ENCODE assay signal across 2 cellular contexts in the genomic region with DNA sequence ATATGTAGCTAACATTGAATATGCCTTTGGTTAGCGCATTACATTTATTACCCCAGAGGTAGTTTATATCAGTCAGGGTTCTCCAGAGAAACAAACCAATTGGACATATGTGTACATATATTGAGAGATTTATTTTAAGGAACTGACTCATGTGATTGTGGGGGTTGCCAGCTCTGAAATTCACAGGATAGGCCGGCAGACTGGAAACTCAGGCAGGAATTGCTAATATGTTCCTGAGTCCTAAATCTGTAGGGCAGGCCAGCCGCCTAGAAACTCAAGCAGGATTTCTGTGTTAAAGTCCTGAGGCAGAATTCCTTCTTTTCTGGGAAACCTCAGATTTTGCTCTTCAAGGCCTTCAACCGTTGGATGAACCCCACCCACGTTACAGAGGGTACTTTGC.
TF ChIP-seq lines count a peak whose summit lies in the region.

No MANE protein-coding gene starts in this region.

TF ChIP-seq in SK-N-SH treated with all-trans-retinoic acid at 6 μM for 48 hours, 23 proteins besides CTCF, POLR2A, EP300 and RAD21 (continued from another document):
- TF ChIP-seq, protein P1, sequence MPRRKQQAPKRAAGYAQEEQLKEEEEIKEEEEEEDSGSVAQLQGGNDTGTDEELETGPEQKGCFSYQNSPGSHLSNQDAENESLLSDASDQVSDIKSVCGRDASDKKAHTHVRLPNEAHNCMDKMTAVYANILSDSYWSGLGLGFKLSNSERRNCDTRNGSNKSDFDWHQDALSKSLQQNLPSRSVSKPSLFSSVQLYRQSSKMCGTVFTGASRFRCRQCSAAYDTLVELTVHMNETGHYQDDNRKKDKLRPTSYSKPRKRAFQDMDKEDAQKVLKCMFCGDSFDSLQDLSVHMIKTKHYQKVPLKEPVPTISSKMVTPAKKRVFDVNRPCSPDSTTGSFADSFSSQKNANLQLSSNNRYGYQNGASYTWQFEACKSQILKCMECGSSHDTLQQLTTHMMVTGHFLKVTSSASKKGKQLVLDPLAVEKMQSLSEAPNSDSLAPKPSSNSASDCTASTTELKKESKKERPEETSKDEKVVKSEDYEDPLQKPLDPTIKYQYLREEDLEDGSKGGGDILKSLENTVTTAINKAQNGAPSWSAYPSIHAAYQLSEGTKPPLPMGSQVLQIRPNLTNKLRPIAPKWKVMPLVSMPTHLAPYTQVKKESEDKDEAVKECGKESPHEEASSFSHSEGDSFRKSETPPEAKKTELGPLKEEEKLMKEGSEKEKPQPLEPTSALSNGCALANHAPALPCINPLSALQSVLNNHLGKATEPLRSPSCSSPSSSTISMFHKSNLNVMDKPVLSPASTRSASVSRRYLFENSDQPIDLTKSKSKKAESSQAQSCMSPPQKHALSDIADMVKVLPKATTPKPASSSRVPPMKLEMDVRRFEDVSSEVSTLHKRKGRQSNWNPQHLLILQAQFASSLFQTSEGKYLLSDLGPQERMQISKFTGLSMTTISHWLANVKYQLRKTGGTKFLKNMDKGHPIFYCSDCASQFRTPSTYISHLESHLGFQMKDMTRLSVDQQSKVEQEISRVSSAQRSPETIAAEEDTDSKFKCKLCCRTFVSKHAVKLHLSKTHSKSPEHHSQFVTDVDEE (CRISPR knock-in tag; IDR thresholded peaks at IDR 0.05), result no peak
- TF ChIP-seq ESRRG (CRISPR knock-in tag; IDR thresholded peaks at IDR 0.05) (no peak), TCF4 (CRISPR knock-in tag; IDR thresholded peaks at IDR 0.05; ENCODE audit: borderline replicate concordance) (no peak), CSDC2 (CRISPR knock-in tag; IDR thresholded peaks at IDR 0.05) (no peak), ZC3H10 (CRISPR knock-in tag; IDR thresholded peaks at IDR 0.05) (no peak), ISL1 (CRISPR knock-in tag; IDR thresholded peaks at IDR 0.05) (no peak), BACH2 (CRISPR knock-in tag; IDR thresholded peaks at IDR 0.05; ENCODE audit: borderline replicate concordance) (no peak), GLIS3 (CRISPR knock-in tag; IDR thresholded peaks at IDR 0.05) (no peak), PPARA (CRISPR knock-in tag; IDR thresholded peaks at IDR 0.05; ENCODE audit: borderline replicate concordance) (no peak), OSR1 (CRISPR knock-in tag; IDR thresholded peaks at IDR 0.05) (no peak), SNAI2 (CRISPR knock-in tag; IDR thresholded peaks at IDR 0.05) (no peak), ARNTL (CRISPR knock-in tag; IDR thresholded peaks at IDR 0.05; ENCODE audit: borderline replicate concordance, low read depth) (no peak)
TF ChIP-seq in SK-N-SH treated with all-trans-retinoic acid at 6 μM for 48 hours: peak in this region for 0.

TF ChIP-seq in SK-N-SH, 30 proteins besides CTCF, POLR2A, EP300 and RAD21:
- TF ChIP-seq EZH2phosphoT487 (IDR thresholded peaks at IDR 0.05; ENCODE audit: borderline replicate concordance, low read depth) (no peak), CHD2 (IDR thresholded peaks at IDR 0.05; ENCODE audit: low read length, partially characterized antibody) (no peak), ELF1 (IDR thresholded peaks at IDR 0.05) (no peak), SMC3 (IDR thresholded peaks at IDR 0.05; ENCODE audit: low read depth, low read length) (no peak), FOXM1 (IDR thresholded peaks at IDR 0.05; ENCODE audit: low read depth) (no peak), RFX5 (IDR thresholded peaks at IDR 0.05; ENCODE audit: low read length) (no peak), MEF2A (IDR thresholded peaks at IDR 0.05; ENCODE audit: borderline replicate concordance, low read depth) (no peak), REST (IDR thresholded peaks at IDR 0.05; ENCODE audit: low read depth, low read length) (no peak), RCOR1 (IDR thresholded peaks at IDR 0.05; ENCODE audit: low read length) (no peak), MXI1 (IDR thresholded peaks at IDR 0.05; ENCODE audit: low read depth, low read length) (no peak), FOSL2 (IDR thresholded peaks at IDR 0.05; ENCODE audit: borderline replicate concordance, low read depth) (no peak), USF1 (IDR thresholded peaks at IDR 0.05; ENCODE audit: borderline replicate concordance, low read depth) (no peak)
- TF ChIP-seq, protein P2, sequence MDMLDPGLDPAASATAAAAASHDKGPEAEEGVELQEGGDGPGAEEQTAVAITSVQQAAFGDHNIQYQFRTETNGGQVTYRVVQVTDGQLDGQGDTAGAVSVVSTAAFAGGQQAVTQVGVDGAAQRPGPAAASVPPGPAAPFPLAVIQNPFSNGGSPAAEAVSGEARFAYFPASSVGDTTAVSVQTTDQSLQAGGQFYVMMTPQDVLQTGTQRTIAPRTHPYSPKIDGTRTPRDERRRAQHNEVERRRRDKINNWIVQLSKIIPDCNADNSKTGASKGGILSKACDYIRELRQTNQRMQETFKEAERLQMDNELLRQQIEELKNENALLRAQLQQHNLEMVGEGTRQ (IDR thresholded peaks at IDR 0.05; ENCODE audit: borderline replicate concordance, low read depth, low read length), result no peak
- TF ChIP-seq, protein P3, sequence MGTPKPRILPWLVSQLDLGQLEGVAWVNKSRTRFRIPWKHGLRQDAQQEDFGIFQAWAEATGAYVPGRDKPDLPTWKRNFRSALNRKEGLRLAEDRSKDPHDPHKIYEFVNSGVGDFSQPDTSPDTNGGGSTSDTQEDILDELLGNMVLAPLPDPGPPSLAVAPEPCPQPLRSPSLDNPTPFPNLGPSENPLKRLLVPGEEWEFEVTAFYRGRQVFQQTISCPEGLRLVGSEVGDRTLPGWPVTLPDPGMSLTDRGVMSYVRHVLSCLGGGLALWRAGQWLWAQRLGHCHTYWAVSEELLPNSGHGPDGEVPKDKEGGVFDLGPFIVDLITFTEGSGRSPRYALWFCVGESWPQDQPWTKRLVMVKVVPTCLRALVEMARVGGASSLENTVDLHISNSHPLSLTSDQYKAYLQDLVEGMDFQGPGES (IDR thresholded peaks at IDR 0.05; ENCODE audit: low read depth, low read length), result no peak
- TF ChIP-seq, protein P4, sequence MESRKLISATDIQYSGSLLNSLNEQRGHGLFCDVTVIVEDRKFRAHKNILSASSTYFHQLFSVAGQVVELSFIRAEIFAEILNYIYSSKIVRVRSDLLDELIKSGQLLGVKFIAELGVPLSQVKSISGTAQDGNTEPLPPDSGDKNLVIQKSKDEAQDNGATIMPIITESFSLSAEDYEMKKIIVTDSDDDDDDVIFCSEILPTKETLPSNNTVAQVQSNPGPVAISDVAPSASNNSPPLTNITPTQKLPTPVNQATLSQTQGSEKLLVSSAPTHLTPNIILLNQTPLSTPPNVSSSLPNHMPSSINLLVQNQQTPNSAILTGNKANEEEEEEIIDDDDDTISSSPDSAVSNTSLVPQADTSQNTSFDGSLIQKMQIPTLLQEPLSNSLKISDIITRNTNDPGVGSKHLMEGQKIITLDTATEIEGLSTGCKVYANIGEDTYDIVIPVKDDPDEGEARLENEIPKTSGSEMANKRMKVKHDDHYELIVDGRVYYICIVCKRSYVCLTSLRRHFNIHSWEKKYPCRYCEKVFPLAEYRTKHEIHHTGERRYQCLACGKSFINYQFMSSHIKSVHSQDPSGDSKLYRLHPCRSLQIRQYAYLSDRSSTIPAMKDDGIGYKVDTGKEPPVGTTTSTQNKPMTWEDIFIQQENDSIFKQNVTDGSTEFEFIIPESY (IDR thresholded peaks at IDR 0.05; ENCODE audit: borderline replicate concordance, low read depth), result no peak
- TF ChIP-seq, protein P5, sequence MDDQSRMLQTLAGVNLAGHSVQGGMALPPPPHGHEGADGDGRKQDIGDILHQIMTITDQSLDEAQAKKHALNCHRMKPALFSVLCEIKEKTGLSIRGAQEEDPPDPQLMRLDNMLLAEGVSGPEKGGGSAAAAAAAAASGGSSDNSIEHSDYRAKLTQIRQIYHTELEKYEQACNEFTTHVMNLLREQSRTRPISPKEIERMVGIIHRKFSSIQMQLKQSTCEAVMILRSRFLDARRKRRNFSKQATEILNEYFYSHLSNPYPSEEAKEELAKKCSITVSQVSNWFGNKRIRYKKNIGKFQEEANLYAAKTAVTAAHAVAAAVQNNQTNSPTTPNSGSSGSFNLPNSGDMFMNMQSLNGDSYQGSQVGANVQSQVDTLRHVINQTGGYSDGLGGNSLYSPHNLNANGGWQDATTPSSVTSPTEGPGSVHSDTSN (IDR thresholded peaks at IDR 0.05), result no peak
